ENCODE assay signal across 25 cellular contexts in the genomic region with DNA sequence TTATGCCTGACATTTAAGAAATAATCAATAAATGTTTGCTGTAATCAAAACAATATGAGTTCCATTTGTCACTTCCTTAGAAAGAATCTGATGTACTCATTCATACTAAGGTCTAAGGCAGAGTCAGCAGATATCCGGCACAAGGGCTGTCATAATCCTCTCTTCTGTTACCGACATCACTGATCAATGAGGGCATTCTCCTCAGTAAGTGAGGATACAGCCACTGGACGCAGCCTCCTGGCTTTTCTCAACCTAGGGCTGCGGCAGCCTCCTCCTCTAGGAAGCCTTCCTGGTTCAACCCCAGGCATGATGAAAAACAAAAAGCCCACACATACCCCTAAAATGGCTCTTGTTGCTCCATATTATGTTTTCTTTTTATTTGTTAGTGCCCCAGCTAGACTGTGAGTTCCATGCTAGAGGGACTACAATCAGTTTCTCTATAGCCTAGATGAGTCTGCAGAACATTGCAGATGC. TPM values are rescaled to one million over a fixed set of nuclear protein-coding genes. Genes with fewer than 3 reads are reported as not detected.
DNase-seq lines count a peak whose midpoint lies in the region; ATAC-seq, FAIRE-seq and TF ChIP-seq lines count a peak whose summit lies in the region.
"Had no signal": no experiment of that assay in that cellular context is flagged by ENCODE, and none has a peak within 500 bp of the region (broad histone marks: within the 10 kb centered on the region; RNA-seq: fewer than 3 reads in every experiment).

No MANE protein-coding gene starts in this region.

- ATAC-seq in activated naive CD4-positive, alpha-beta T cell treated with anti-CD3 and anti-CD28 coated beads, Interleukin-2, amount 50 U/mL, for 72 hours = no peak
- ATAC-seq in GM18505 (IDR thresholded peaks at IDR 0.05; ENCODE audit: unreplicated experiment) = no peak
- ATAC-seq: GM12878 had no signal

- no peaks in the 10 kb centered on the region for H3K9me3 Mint-ChIP-seq in activated naive CD4-positive, alpha-beta T cell treated with anti-CD3 and anti-CD28 coated beads, Interleukin-2, amount 50 U/mL, for 72 hours
- H3K9me3 Mint-ChIP-seq: CD4-positive, alpha-beta memory T cell had no signal

- H4K20me1 ChIP-seq in BLaER1 treated with 17β-estradiol and CSF1 and Interleukin-3, amounts not matched to agents 10 nM and 100 nM = no peaks in the 10 kb centered on the region
- H4K20me1 ChIP-seq: BLaER1 had no signal

- no peaks in the 10 kb centered on the region for H3K36me3 ChIP-seq in BLaER1 treated with 17β-estradiol and CSF1 and Interleukin-3, amounts not matched to agents 10 nM and 100 nM
- no peaks in the 10 kb centered on the region for H3K36me3 ChIP-seq in H7 (replicated peaks; ENCODE audit: control insufficient read depth, insufficient read depth, low read length)
- H3K36me3 ChIP-seq: BLaER1, MG63, Peyer's patch had no signal

- no peak overlapping the region for H3K9ac ChIP-seq in BLaER1 treated with 17β-estradiol and CSF1 and Interleukin-3, amounts not matched to agents 10 nM and 100 nM
- H3K9ac ChIP-seq: BLaER1, SK-N-SH had no signal

- peaks cover 15 to 32% (median 26%) of the 10 kb centered on the region in 10 experiments for H3K4me1 ChIP-seq in BLaER1 treated with 17β-estradiol and CSF1 and Interleukin-3, amounts not matched to agents 10 nM and 100 nM
- H3K4me1 ChIP-seq: Peyer's patch had no signal

- TF ChIP-seq CTCF in fibroblast of mammary gland (conservative IDR thresholded peaks at IDR 0.05; ENCODE audit: control insufficient read depth, insufficient read depth, low read depth, low read length) = no peak

- no peak for TF ChIP-seq POLR2A in GM18505 (IDR thresholded peaks at IDR 0.05; ENCODE audit: borderline replicate concordance, extremely low read depth, insufficient read depth, insufficient read length)

- peak overlapping the region in 10 of 11 experiments; percentile 5 to 84 (median 58); a peak in 14 of 22 replicates for H3K4me2 ChIP-seq in BLaER1 treated with 17β-estradiol and CSF1 and Interleukin-3, amounts not matched to agents 10 nM and 100 nM
- H3K4me2 ChIP-seq: BLaER1, SK-N-SH had no signal

- H3K36me3 Mint-ChIP-seq in activated naive CD4-positive, alpha-beta T cell treated with anti-CD3 and anti-CD28 coated beads, Interleukin-2, amount 50 U/mL, for 72 hours = peaks cover 0 to under 1% of the 10 kb centered on the region in 2 donors
- H3K36me3 Mint-ChIP-seq: CD4-positive, alpha-beta memory T cell had no signal

- FAIRE-seq in RCC 7860 (lab: Jason Lieb, UNC) = no peak
- FAIRE-seq: GM12878 had no signal

- no peak overlapping the region for H3K27ac Mint-ChIP-seq in activated naive CD4-positive, alpha-beta T cell treated with anti-CD3 and anti-CD28 coated beads, Interleukin-2, amount 50 U/mL, for 72 hours
- H3K27ac Mint-ChIP-seq: CD4-positive, alpha-beta memory T cell had no signal

- peak overlapping the region in 3 of 11 experiments; percentile 7 to 43 (median 9); a peak in 5 of 22 replicates for H3K27ac ChIP-seq in BLaER1 treated with 17β-estradiol and CSF1 and Interleukin-3, amounts not matched to agents 10 nM and 100 nM
- H3K27ac ChIP-seq: BLaER1, Peyer's patch had no signal

- H3K9me3 ChIP-seq in BLaER1 treated with 17β-estradiol and CSF1 and Interleukin-3, amounts not matched to agents 10 nM and 100 nM (replicated peaks in 1 of 11) = no peaks in the 10 kb centered on the region
- H3K9me3 ChIP-seq: BLaER1, MG63, Peyer's patch, SK-N-SH had no signal

- no peaks in the 10 kb centered on the region for H3K27me3 ChIP-seq in BLaER1 treated with 17β-estradiol and CSF1 and Interleukin-3, amounts not matched to agents 10 nM and 100 nM
- no peaks in the 10 kb centered on the region for H3K27me3 ChIP-seq in H7 (ENCODE audit: control insufficient read depth, insufficient read depth, low read length)
- H3K27me3 ChIP-seq: BLaER1, MG63, Peyer's patch had no signal

- DNase-seq in H7 (peak; percentile 6), fibroblast of mammary gland (ENCODE audit: low read depth) (peak; percentile 2), mucosa of gallbladder (ENCODE audit: low spot score) (peak; percentile 10), cerebellar nuclear complex (lab: John Stamatoyannopoulos, UW) (no peak), RCC 7860 (ENCODE audit: low spot score) (no peak)
- no peak for DNase-seq in activated naive CD4-positive, alpha-beta T cell treated with anti-CD3 and anti-CD28 coated beads, Interleukin-2, amount 50 U/mL, for 72 hours (ENCODE audit: low spot score in 2 of 2)
- DNase-seq: CD4-positive, alpha-beta memory T cell; DMS 273 treated with DMSO at 0.1 percent for 48 hours; EL; GDM1; GOT3; HCEC 1CT; KG1; MG63; NCI-H2029 treated with DMSO at 0.1 percent for 48 hours; NCI-H446 treated with DMSO at 0.1 percent for 48 hours; NCI-H526; NCI-H82; Peyer's patch; SIG-M5 had no signal

- H3K4me3 ChIP-seq in BLaER1 treated with 17β-estradiol and CSF1 and Interleukin-3, amounts not matched to agents 10 nM and 100 nM = no peak overlapping the region
- H3K4me3 ChIP-seq in H7 (ENCODE audit: insufficient read depth, low read depth, low read length) (no peak overlapping the region), fibroblast of mammary gland (ENCODE audit: control insufficient read depth, low read depth, low read length) (no peak overlapping the region)
- H3K4me3 ChIP-seq: BLaER1, GM12878, MG63, Peyer's patch had no signal

RNA-seq across cellular contexts. Expression of gene TENT5C, which starts 40.7 kb away (rescaled TPM):
- total RNA-seq in H7 (2014; rRNA removed; shearing (Covaris generic)) = 0.26 and 0.48 TPM in 2 replicates
- 8.1 TPM for total RNA-seq in mucosa of gallbladder
- 10 to 100 TPM in 1 of 2 donors, 1 to 10 TPM in 1; 6.6 to 14.2 TPM for total RNA-seq in activated naive CD4-positive, alpha-beta T cell treated with anti-CD3 and anti-CD28 coated beads, Interleukin-2, amount 50 U/mL, for 72 hours

Comparison
In these comparisons a context has a peak if more than half of its experiments do, and no peak if none do; other contexts are left out.
1. DNase-seq: peak in H7 (single experiment), fibroblast of mammary gland (single experiment) and mucosa of gallbladder (single experiment); none in activated naive CD4-positive, alpha-beta T cell treated with anti-CD3 and anti-CD28 coated beads, Interleukin-2, amount 50 U/mL, for 72 hours (0 of 2), cerebellar nuclear complex (0 of 2) and RCC 7860 (single experiment).